In genomic region chr9:120874226-120874839, GRCh38 we compare ENCODE assay signal across 1 cellular context.
TF ChIP-seq lines count a peak whose summit lies in the region.

No MANE protein-coding gene starts in this region.

TF ChIP-seq in A549, 52 proteins besides CTCF, POLR2A, EP300 and RAD21 (continued from another document):
- no peak for TF ChIP-seq BCL3 (IDR thresholded peaks at IDR 0.05)
- TF ChIP-seq GATA3 (IDR thresholded peaks at IDR 0.05; ENCODE audit: borderline replicate concordance) = no peak
- no peak for TF ChIP-seq RARB (CRISPR knock-in tag; IDR thresholded peaks at IDR 0.05)
TF ChIP-seq in A549: peak in this region for 0.
